ENCODE assay signal across 8 cellular contexts in genomic region chr10:104255244-104255981, GRCh38. TPM values are rescaled to one million over a fixed set of nuclear protein-coding genes. Genes with fewer than 3 reads are reported as not detected.
DNase-seq lines count a peak whose midpoint lies in the region; ATAC-seq and TF ChIP-seq lines count a peak whose summit lies in the region.

No MANE protein-coding gene starts in this region.

- H3K9me3 ChIP-seq in SU-DHL-6 (ENCODE audit: insufficient read depth, low read length), result no peaks in the 10 kb centered on the region
- no peaks in the 10 kb centered on the region for H3K9me3 ChIP-seq in esophagus (ENCODE audit: control insufficient read depth in 2 of 2, insufficient read depth in 1 of 2, low read depth in 1 of 2, low read length in 1 of 2)
- H3K9me3 ChIP-seq in muscle layer of duodenum (ENCODE audit: control insufficient read depth in 1 of 2, low read length in 2 of 2), result no peaks in the 10 kb centered on the region

- DNase-seq in AG09309 (ENCODE audit: low read depth), result no peak
- no peak for DNase-seq in stimulated activated naive CD4-positive, alpha-beta T cell treated with Interleukin-2 at 50 U/mL for 16 hours (lab: John Stamatoyannopoulos, UW)
- no peak for DNase-seq in central memory CD4-positive, alpha-beta T cell

- peaks cover 20% of the 10 kb centered on the region; the same call in 1 of the 2 replicates for H3K79me2 ChIP-seq in SU-DHL-6 (ENCODE audit: insufficient read depth, low read length)

- peaks cover 16% of the 10 kb centered on the region; the same call in 1 of the 2 replicates for H4K20me1 ChIP-seq in SU-DHL-6 (ENCODE audit: low read depth, low read length)

- H3K4me3 ChIP-seq in AG09309 (ENCODE audit: control insufficient read depth, low read depth, low read length), result peak overlapping the region; percentile 89
- no peak overlapping the region for H3K4me3 ChIP-seq in SU-DHL-6 (ENCODE audit: insufficient read depth, low read length, poor library complexity, severe bottlenecking)
- H3K4me3 ChIP-seq in esophagus (ENCODE audit: low read depth in 1 of 2, low read length in 2 of 2), result peak overlapping the region; percentile 81 to 92
- H3K4me3 ChIP-seq in muscle layer of duodenum (ENCODE audit: low read depth in 1 of 2, low read length in 2 of 2), result peak overlapping the region; percentile 82 to 94

- H3K9ac ChIP-seq in SU-DHL-6 (ENCODE audit: low read length), result peak overlapping the region; percentile 37

- ATAC-seq in GM18498 (IDR thresholded peaks at IDR 0.05; ENCODE audit: unreplicated experiment) (peak; percentile 34), HG03354 (IDR thresholded peaks at IDR 0.05; ENCODE audit: poor library complexity, severe bottlenecking, unreplicated experiment) (peak; percentile 37)

- WGBS in esophagus, 2 donors, result 0 to 1% methylated on average over 17 of the region's 17 CpGs

- peak overlapping the region; percentile 22 for H3K4me2 ChIP-seq in SU-DHL-6 (ENCODE audit: low read depth, low read length, poor library complexity, severe bottlenecking)

- H2AFZ ChIP-seq in SU-DHL-6 (ENCODE audit: low read depth, low read length, severe bottlenecking), result no peak overlapping the region

- no peaks in the 10 kb centered on the region for H3K36me3 ChIP-seq in SU-DHL-6 (ENCODE audit: low read length)
- peaks cover 0 to 3% of the 10 kb centered on the region in 2 donors for H3K36me3 ChIP-seq in esophagus (ENCODE audit: control insufficient read depth in 2 of 2, insufficient read depth in 2 of 2, low read length in 1 of 2)
- peaks cover 18 to 32% of the 10 kb centered on the region in 2 donors for H3K36me3 ChIP-seq in muscle layer of duodenum (ENCODE audit: control insufficient read depth in 1 of 2, insufficient read depth in 2 of 2, low read length in 2 of 2)

- H3K27ac ChIP-seq in SU-DHL-6 (ENCODE audit: low read depth, low read length), result no peak overlapping the region
- peak overlapping the region; percentile 90 to 95 for H3K27ac ChIP-seq in esophagus (ENCODE audit: low read depth in 2 of 2, low read length in 1 of 2)
- H3K27ac ChIP-seq in muscle layer of duodenum (ENCODE audit: low read length), result peak overlapping the region; percentile 97

- no peaks in the 10 kb centered on the region for H3K27me3 ChIP-seq in SU-DHL-6 (ENCODE audit: low read length)
- no peaks in the 10 kb centered on the region for H3K27me3 ChIP-seq in esophagus (ENCODE audit: control insufficient read depth in 1 of 2, insufficient read depth in 2 of 2, low read length in 2 of 2)
- no peaks in the 10 kb centered on the region for H3K27me3 ChIP-seq in muscle layer of duodenum (ENCODE audit: low read depth, low read length)

- no peaks in the 10 kb centered on the region for H3F3A ChIP-seq in SU-DHL-6 (ENCODE audit: insufficient read depth)

- TF ChIP-seq CTCF in AG09309 (IDR thresholded peaks at IDR 0.05; ENCODE audit: control insufficient read depth, insufficient read depth, low read depth, low read length, missing control alignments) (no peak), SU-DHL-6 (IDR thresholded peaks at IDR 0.05; ENCODE audit: insufficient read depth, low read length, poor library complexity, severe bottlenecking) (no peak)

- H3K9me2 ChIP-seq in SU-DHL-6 (replicated peaks; ENCODE audit: insufficient read depth, low read length), result no peaks in the 10 kb centered on the region

- H3K4me1 ChIP-seq in esophagus (ENCODE audit: control insufficient read depth in 2 of 2, insufficient read depth in 2 of 2, low read length in 1 of 2), result peaks cover 0 to 3% of the 10 kb centered on the region in 2 donors
- peaks cover 18 to 21% of the 10 kb centered on the region in 2 donors for H3K4me1 ChIP-seq in muscle layer of duodenum (ENCODE audit: control insufficient read depth in 1 of 2, insufficient read depth in 2 of 2, low read length in 2 of 2)

RNA-seq across cellular contexts. Expression of gene GSTO1, which starts 0.7 kb away (rescaled TPM):
- 10 to 100 TPM; 57.4 to 63.1 TPM for polyA plus RNA-seq in esophagus

RNA-seq across cellular contexts. Expression of gene GSTO2, which starts 13.6 kb away (rescaled TPM):
- 10 to 100 TPM; 19.9 to 20.3 TPM for polyA plus RNA-seq in esophagus

RNA-seq across cellular contexts. Expression of gene CFAP43, which starts 23.2 kb away (rescaled TPM):
- polyA plus RNA-seq in esophagus, result under 1 TPM; 0.04 to 0.16 TPM
